Comparison of ENCODE assay signal across 8 cellular contexts in the genomic region with DNA sequence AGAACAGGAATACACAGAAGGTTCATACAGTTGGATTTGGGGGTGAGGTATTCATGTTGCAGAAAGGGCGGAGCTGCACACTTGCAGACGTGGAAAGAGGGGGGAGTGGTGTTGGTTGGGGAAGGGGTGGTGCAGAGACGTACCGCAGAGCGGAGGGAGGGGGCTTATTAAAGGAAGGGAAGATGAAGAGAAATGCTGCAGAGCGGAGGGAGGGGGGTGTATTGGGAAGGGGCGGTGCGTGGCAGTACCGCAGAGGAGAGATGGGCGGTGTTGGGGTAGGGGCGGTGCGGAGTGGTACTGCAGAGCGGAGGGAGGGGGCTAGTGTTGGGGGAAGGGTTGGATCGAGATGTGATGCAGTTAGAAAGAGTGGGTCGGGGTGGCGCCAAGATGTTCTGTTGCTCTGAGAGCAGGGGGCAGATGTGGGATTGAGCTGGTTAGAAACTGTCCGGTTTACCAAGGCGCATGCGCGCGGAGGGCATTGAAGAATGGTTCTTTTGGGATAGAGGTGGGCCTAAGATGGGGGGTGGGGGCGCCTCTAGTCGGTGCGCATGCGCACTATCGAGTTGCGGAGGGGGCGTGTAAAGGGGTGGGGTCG. TPM values are rescaled to one million over a fixed set of nuclear protein-coding genes. Genes with fewer than 3 reads are reported as not detected.
DNase-seq lines count a peak whose midpoint lies in the region; ATAC-seq, FAIRE-seq and TF ChIP-seq lines count a peak whose summit lies in the region.

No MANE protein-coding gene starts in this region.

- no peak for TF ChIP-seq CTCF in endodermal cell (conservative IDR thresholded peaks at IDR 0.05)

- H3K27me3 Mint-ChIP-seq in endodermal cell (ENCODE audit: insufficient read depth) = peaks cover 5% of the 10 kb centered on the region

- H3K4me3 Mint-ChIP-seq in endodermal cell = peak overlapping the region; percentile 97

- peaks cover 53% of the 10 kb centered on the region for H3K9me3 Mint-ChIP-seq in endodermal cell

- H3K9ac ChIP-seq in endodermal cell (ENCODE audit: extremely low read depth, low read length, poor library complexity, severe bottlenecking) = peak overlapping the region; percentile 64

- peak overlapping the region; percentile 88 for H3K4me3 ChIP-seq in endodermal cell (ENCODE audit: low read length)

- no peak for FAIRE-seq in RCC 7860 (lab: Jason Lieb, UNC)

- H3K36me3 ChIP-seq in endodermal cell (ENCODE audit: control insufficient read depth, insufficient read depth, low read length) = peaks cover 43% of the 10 kb centered on the region

- H3K4me1 Mint-ChIP-seq in endodermal cell = no peaks in the 10 kb centered on the region

- peak overlapping the region; percentile 87 for H3K27ac Mint-ChIP-seq in endodermal cell

- in situ Hi-C loops in ACHN (cut with HindIII; ENCODE audit: low pct_ligation_motif_present, low pct_unique_long_range_greater_than_20kb, low sequenced_read_pairs) = no loop called here

- peak overlapping the region; percentile 38 for H3K27ac ChIP-seq in endodermal cell (ENCODE audit: low read depth, low read length)

- H3K36me3 Mint-ChIP-seq in endodermal cell (ENCODE audit: low read depth) = peaks cover 31% of the 10 kb centered on the region

- no peaks in the 10 kb centered on the region for H3K9me3 ChIP-seq in endodermal cell (ENCODE audit: control insufficient read depth, low read length)

- peak; percentile 63 for ATAC-seq in GM19452 (IDR thresholded peaks at IDR 0.05; ENCODE audit: unreplicated experiment)

- H3K4me1 ChIP-seq in endodermal cell (ENCODE audit: control insufficient read depth, insufficient read depth, low read length) = no peaks in the 10 kb centered on the region

- WGBS in endodermal cell (ENCODE audit: insufficient coverage in 1 of 2, insufficient read length in 1 of 2), 2 experiments = 0 to 1% methylated on average over 2 to 28 of the region's 29 CpGs

- DNase-seq in ACHN = peak; percentile 60
- DNase-seq in NCI-H2171 treated with DMSO at 0.1 percent for 48 hours (lab: John Stamatoyannopoulos, UW) = peak; percentile 65
- peak in 2 of 3 experiments; percentile 14 to 36 for DNase-seq in activated CD8-positive, alpha-beta memory T cell treated with anti-CD3 and anti-CD28 coated beads for 48 hours (ENCODE audit: low read depth in 2 of 3, low spot score in 2 of 3)
- peak; percentile 91 for DNase-seq in endodermal cell
- peak; percentile 67 for DNase-seq in midbrain (lab: John Stamatoyannopoulos, UW)
- DNase-seq in stimulated activated CD8-positive, alpha-beta memory T cell treated with anti-CD3 and anti-CD28 coated beads, Interleukin-15, amount 100 ng/mL, for 4 hours (ENCODE audit: low read depth in 2 of 2) = peak; percentile 10
- no peak for DNase-seq in RCC 7860 (ENCODE audit: low spot score)

- peaks cover 7% of the 10 kb centered on the region for H3K27me3 ChIP-seq in endodermal cell (ENCODE audit: control insufficient read depth, insufficient read depth, low read length, poor library complexity, severe bottlenecking)

RNA-seq across cellular contexts. Expression of gene TRO, which starts 0.9 kb away (rescaled TPM):
- 100 to 1,000 TPM; 118 to 169 TPM for total RNA-seq in endodermal cell
- 138 TPM for polyA plus RNA-seq in endodermal cell (2013, experiment 1 of 2)
- 116 TPM for polyA plus RNA-seq in endodermal cell (2013, experiment 2 of 2)
